In genomic region chr4:155535802-155536454, GRCh38 we compare ENCODE assay signal across 17 cellular contexts.
"Had no signal": no experiment of that assay in that cellular context is flagged by ENCODE, and none has a peak within 500 bp of the region (broad histone marks: within the 10 kb centered on the region; RNA-seq: fewer than 3 reads in every experiment).

No MANE protein-coding gene starts in this region.

- ATAC-seq: gastrocnemius medialis, left colon, natural killer cell, right lobe of liver had no signal

- H3K27ac ChIP-seq: dorsolateral prefrontal cortex, epithelial cell of prostate, esophagus muscularis mucosa, gastrocnemius medialis, right lobe of liver, spleen, suprapubic skin, thyroid gland had no signal

- H3K4me1 ChIP-seq: gastrocnemius medialis, right lobe of liver, spleen, suprapubic skin, thyroid gland had no signal

- H3K27me3 ChIP-seq: dorsolateral prefrontal cortex, esophagus muscularis mucosa, gastrocnemius medialis, right lobe of liver, spleen, suprapubic skin, thyroid gland had no signal

- H3K36me3 ChIP-seq: esophagus muscularis mucosa, gastrocnemius medialis, right lobe of liver, spleen, suprapubic skin, thyroid gland had no signal

- H3K4me3 ChIP-seq: dorsolateral prefrontal cortex, esophagus muscularis mucosa, gastrocnemius medialis, right lobe of liver, spleen, suprapubic skin, thyroid gland had no signal

- DNase-seq: cortex of kidney; dorsolateral prefrontal cortex; effector memory CD4-positive, alpha-beta T cell; gastrocnemius medialis; kidney; left colon; natural killer cell; right lobe of liver; spleen; stimulated activated CD4-positive, alpha-beta T cell treated with anti-CD3 and anti-CD28 coated beads, Interleukin-15, amount 100 ng/mL, for 24 hours; stimulated activated CD4-positive, alpha-beta T cell treated with anti-CD3 and anti-CD28 coated beads, Interleukin-2, amount 100 ng/mL, for 24 hours; stimulated activated CD4-positive, alpha-beta T cell treated with anti-CD3 and anti-CD28 coated beads, Interleukin-4, amount 100 ng/mL, for 4 hours; stimulated activated naive CD4-positive, alpha-beta T cell; thyroid gland had no signal

- H3K9me3 ChIP-seq: esophagus muscularis mucosa, gastrocnemius medialis, right lobe of liver, spleen, suprapubic skin, thyroid gland had no signal
